ENCODE assay signal across 23 cellular contexts in the genomic region with DNA sequence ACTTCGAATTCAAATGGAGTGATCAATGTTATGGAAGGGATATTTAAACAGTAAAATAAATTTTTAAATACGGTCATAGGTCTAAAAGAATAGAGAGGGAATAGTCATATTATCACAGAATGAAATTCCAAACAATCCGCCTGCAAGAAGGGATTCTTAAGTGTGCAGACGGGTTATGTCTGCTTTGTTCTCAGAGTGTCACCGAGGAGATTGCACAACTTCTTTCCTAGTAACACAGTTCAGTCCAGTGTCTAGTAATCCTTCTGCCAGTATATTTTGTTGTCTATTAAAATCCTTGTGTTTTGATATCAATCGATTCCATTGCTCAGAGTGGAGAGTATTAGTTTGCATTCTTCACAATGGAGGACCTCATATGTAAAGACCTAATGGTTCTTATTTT. TPM values are rescaled to one million over a fixed set of nuclear protein-coding genes. Genes with fewer than 3 reads are reported as not detected.
DNase-seq lines count a peak whose midpoint lies in the region; ATAC-seq, FAIRE-seq and TF ChIP-seq lines count a peak whose summit lies in the region.
"Had no signal": no experiment of that assay in that cellular context is flagged by ENCODE, and none has a peak within 500 bp of the region (broad histone marks: within the 10 kb centered on the region; RNA-seq: fewer than 3 reads in every experiment).

No MANE protein-coding gene starts in this region.

- H3K27ac Mint-ChIP-seq in astrocyte (ENCODE audit: unreplicated experiment) = peak overlapping the region; percentile 91
- H3K27ac Mint-ChIP-seq: CD14-positive monocyte had no signal

- ATAC-seq in Right ventricle myocardium superior (ENCODE audit: poor library complexity) = peak; percentile 36
- ATAC-seq in GM21367 (IDR thresholded peaks at IDR 0.05; ENCODE audit: unreplicated experiment) = no peak
- ATAC-seq in SK-N-SH treated with all-trans-retinoic acid at 6 μM for 48 hours = no peak
- ATAC-seq in HG03378 (IDR thresholded peaks at IDR 0.05; ENCODE audit: unreplicated experiment) = no peak
- ATAC-seq: A549 had no signal

- no peaks in the 10 kb centered on the region for H4K20me1 ChIP-seq in astrocyte (ENCODE audit: insufficient read depth, low read length)

- H3K27me3 ChIP-seq in astrocyte (ENCODE audit: insufficient read depth, low read length) = no peaks in the 10 kb centered on the region
- no peaks in the 10 kb centered on the region for H3K27me3 ChIP-seq in left ventricle myocardium inferior (ENCODE audit: low read depth)
- H3K27me3 ChIP-seq: MG63, SJCRH30 had no signal

- H3K36me3 Mint-ChIP-seq in astrocyte (ENCODE audit: low read depth, unreplicated experiment) = no peaks in the 10 kb centered on the region
- H3K36me3 Mint-ChIP-seq: CD14-positive monocyte had no signal

- H3K79me2 ChIP-seq in astrocyte (ENCODE audit: insufficient read depth, low read length) = no peaks in the 10 kb centered on the region

- H3K4me2 ChIP-seq in astrocyte (ENCODE audit: low read length) = peak overlapping the region; percentile 39
- H3K4me2 ChIP-seq: A549 had no signal

- H2AFZ ChIP-seq in astrocyte (ENCODE audit: low read depth, low read length) = no peak overlapping the region

- H3K4me1 ChIP-seq in astrocyte (ENCODE audit: insufficient read depth, low read length) (peaks cover 8% of the 10 kb centered on the region), left ventricle myocardium inferior (peaks cover 19% of the 10 kb centered on the region)
- H3K4me1 ChIP-seq: A549, SJCRH30 had no signal

- intact Hi-C loops in Right ventricle myocardium superior (cut with DNase I) (no loop called here), cardiac septum (cut with DNase I) (loop anchor here (10.0 kb wide), 1 partner anchor 229 kb away; a partner anchor contains a TSS), left ventricle myocardium inferior (cut with micrococcal nuclease) (no loop called here)

- no peak overlapping the region for H3K4me3 Mint-ChIP-seq in astrocyte (ENCODE audit: unreplicated experiment)
- H3K4me3 Mint-ChIP-seq: CD14-positive monocyte had no signal

- no peaks in the 10 kb centered on the region for H3K9me3 Mint-ChIP-seq in astrocyte (ENCODE audit: unreplicated experiment)

- DNase-seq in Right ventricle myocardium superior (no peak), cardiac septum (ENCODE audit: low spot score) (no peak), astrocyte (ENCODE audit: low read depth) (no peak), left ventricle myocardium inferior (no peak), HuH-7 (ENCODE audit: low spot score) (no peak)
- DNase-seq: AML-193, DMS 273 treated with DMSO at 0.1 percent for 48 hours, GF-D8, MG63, NCI-H1417, NCI-H187 treated with DMSO at 0.1 percent for 48 hours, NCI-H2171, NCI-H69, OCI-M1, RPMI8226, SJCRH30 had no signal

- H3K36me3 ChIP-seq in astrocyte (ENCODE audit: insufficient read depth, low read length) = no peaks in the 10 kb centered on the region
- H3K36me3 ChIP-seq in left ventricle myocardium inferior = peaks cover 8% of the 10 kb centered on the region
- H3K36me3 ChIP-seq: MG63, SJCRH30 had no signal

- H3K9ac ChIP-seq in astrocyte (ENCODE audit: low read length) = no peak overlapping the region

- TF ChIP-seq CTCF in astrocyte (IDR thresholded peaks at IDR 0.05; ENCODE audit: insufficient read depth, low read depth, low read length) = no peak
- no peak for TF ChIP-seq CTCF in left ventricle myocardium inferior (IDR thresholded peaks at IDR 0.05; ENCODE audit: borderline replicate concordance)

- H3K4me3 ChIP-seq in astrocyte (ENCODE audit: insufficient read depth, low read depth, low read length) = no peak overlapping the region
- no peak overlapping the region for H3K4me3 ChIP-seq in left ventricle myocardium inferior
- H3K4me3 ChIP-seq: A549, MG63, SJCRH30 had no signal

- no peak for FAIRE-seq in astrocyte (lab: Jason Lieb, UNC)
- FAIRE-seq: A549 had no signal

- H3K9me3 ChIP-seq in astrocyte (ENCODE audit: insufficient read depth, low read depth, low read length) (no peaks in the 10 kb centered on the region), left ventricle myocardium inferior (replicated peaks) (peaks cover 3% of the 10 kb centered on the region)
- H3K9me3 ChIP-seq: A549, MG63, SJCRH30 had no signal

- peaks cover 15% of the 10 kb centered on the region for H3K4me1 Mint-ChIP-seq in astrocyte (ENCODE audit: low read depth, unreplicated experiment)
- H3K4me1 Mint-ChIP-seq: CD14-positive monocyte had no signal

- H3K27ac ChIP-seq in astrocyte (ENCODE audit: low read depth, low read length) = no peak overlapping the region
- H3K27ac ChIP-seq in left ventricle myocardium inferior (replicated peaks) = peak overlapping the region; percentile 36
- H3K27ac ChIP-seq: A549, SJCRH30 had no signal

- no peaks in the 10 kb centered on the region for H3K27me3 Mint-ChIP-seq in astrocyte (ENCODE audit: low read depth, unreplicated experiment)

TF ChIP-seq in SK-N-SH treated with all-trans-retinoic acid at 6 μM for 48 hours, 23 proteins besides CTCF, POLR2A, EP300 and RAD21:
- TF ChIP-seq ZNF70 (CRISPR knock-in tag; IDR thresholded peaks at IDR 0.05) (no peak), TOX (CRISPR knock-in tag; IDR thresholded peaks at IDR 0.05; ENCODE audit: borderline replicate concordance) (no peak), GLIS3 (CRISPR knock-in tag; IDR thresholded peaks at IDR 0.05) (no peak), BACH2 (CRISPR knock-in tag; IDR thresholded peaks at IDR 0.05; ENCODE audit: borderline replicate concordance) (no peak)

RNA-seq across cellular contexts. Expression of a gene that starts 48.4 kb away (rescaled TPM):
- not detected for total RNA-seq in Right ventricle myocardium superior
- total RNA-seq in cardiac septum = not detected
- total RNA-seq in astrocyte = not detected in 2 replicates
- total RNA-seq in left ventricle myocardium inferior = not detected
- total RNA-seq: Daoy, H4, SJCRH30 had no signal
